8 cellular contexts compared by ENCODE assay signal in genomic region chr4:94577136-94577535, GRCh38.
DNase-seq lines count a peak whose midpoint lies in the region; ATAC-seq and TF ChIP-seq lines count a peak whose summit lies in the region.

No MANE protein-coding gene starts in this region.

- no peak overlapping the region for H2AFZ ChIP-seq in mesenchymal stem cell (ENCODE audit: low read depth, low read length)

- H3K4me1 ChIP-seq in BE2C (peaks cover 12% of the 10 kb centered on the region), mesenchymal stem cell (ENCODE audit: control insufficient read depth, insufficient read depth, low read depth, low read length) (no peaks in the 10 kb centered on the region)

- peaks cover 15% of the 10 kb centered on the region for H3K79me1 ChIP-seq in mesenchymal stem cell (replicated peaks; ENCODE audit: low read length, poor library complexity, severe bottlenecking)

- ATAC-seq in HG03457 (IDR thresholded peaks at IDR 0.05; ENCODE audit: unreplicated experiment), result no peak
- ATAC-seq in activated CD8-positive, alpha-beta T cell treated with anti-CD3 and anti-CD28 coated beads, Interleukin-2, amount 10 ng/mL, durations not matched to agents 7 days and 5 days, result no peak

- no peak overlapping the region for H3K4me2 ChIP-seq in mesenchymal stem cell (ENCODE audit: low read length, poor library complexity, severe bottlenecking)

- no peak overlapping the region for H3K23ac ChIP-seq in mesenchymal stem cell (ENCODE audit: low read length in 2 of 2)

- no peak overlapping the region for H3K27ac Mint-ChIP-seq in activated CD8-positive, alpha-beta T cell treated with anti-CD3 and anti-CD28 coated beads, Interleukin-2, amount 10 ng/mL, durations not matched to agents 7 days and 5 days
- no peak overlapping the region for H3K27ac Mint-ChIP-seq in activated naive CD4-positive, alpha-beta T cell treated with anti-CD3 and anti-CD28 coated beads for 36 hours

- POLR2A ChIA-PET in activated CD8-positive, alpha-beta T cell treated with anti-CD3 and anti-CD28 coated beads, Interleukin-2, amount 10 ng/mL, durations not matched to agents 7 days and 5 days (lab: Charles Lee), result no interaction called here

- H2AK5ac ChIP-seq in mesenchymal stem cell (ENCODE audit: low read length, severe bottlenecking), result no peak overlapping the region

- intact Hi-C loops in activated naive CD4-positive, alpha-beta T cell treated with anti-CD3 and anti-CD28 coated beads for 36 hours (cut with micrococcal nuclease), result no loop called here

- H3K9me3 ChIP-seq in BE2C (no peaks in the 10 kb centered on the region), mesenchymal stem cell (ENCODE audit: control insufficient read depth, low read length) (no peaks in the 10 kb centered on the region)

- no peak overlapping the region for H3K14ac ChIP-seq in mesenchymal stem cell (ENCODE audit: low read length in 2 of 2)

- no peak overlapping the region for H2BK5ac ChIP-seq in mesenchymal stem cell (ENCODE audit: low read depth, low read length, poor library complexity, severe bottlenecking)

- H2BK120ac ChIP-seq in mesenchymal stem cell (ENCODE audit: low read depth, low read length), result no peak overlapping the region

- no peak overlapping the region for H2BK12ac ChIP-seq in mesenchymal stem cell (ENCODE audit: low read length in 2 of 2)

- CTCF ChIA-PET in activated CD8-positive, alpha-beta T cell treated with anti-CD3 and anti-CD28 coated beads, Interleukin-2, amount 10 ng/mL, durations not matched to agents 7 days and 5 days (lab: Charles Lee), result no interaction called here
- CTCF ChIA-PET in activated naive CD4-positive, alpha-beta T cell treated with anti-CD3 and anti-CD28 coated beads for 36 hours (lab: Charles Lee), result interaction anchor here (0.5 kb wide), 1 partner anchor 46 kb away, joined by 3 read pairs; no protein-coding TSS in a partner anchor

- H3K4me3 ChIP-seq in BE2C (ENCODE audit: low read depth, low read length), result no peak overlapping the region
- no peak overlapping the region for H3K4me3 ChIP-seq in mesenchymal stem cell (ENCODE audit: insufficient read depth in 1 of 2, low read depth in 1 of 2, low read length in 2 of 2)

- TF ChIP-seq CTCF in BE2C (IDR thresholded peaks at IDR 0.05; ENCODE audit: low read depth, low read length), result no peak

- H2BK15ac ChIP-seq in mesenchymal stem cell (ENCODE audit: low read depth, poor library complexity, severe bottlenecking), result no peak overlapping the region

- no peaks in the 10 kb centered on the region for H3K36me3 Mint-ChIP-seq in activated CD8-positive, alpha-beta T cell treated with anti-CD3 and anti-CD28 coated beads, Interleukin-2, amount 10 ng/mL, durations not matched to agents 7 days and 5 days (ENCODE audit: low read depth)
- H3K36me3 Mint-ChIP-seq in activated naive CD4-positive, alpha-beta T cell treated with anti-CD3 and anti-CD28 coated beads for 36 hours (ENCODE audit: low read depth), result no peaks in the 10 kb centered on the region

- no peak overlapping the region for H3K4me3 Mint-ChIP-seq in activated CD8-positive, alpha-beta T cell treated with anti-CD3 and anti-CD28 coated beads, Interleukin-2, amount 10 ng/mL, durations not matched to agents 7 days and 5 days
- H3K4me3 Mint-ChIP-seq in activated naive CD4-positive, alpha-beta T cell treated with anti-CD3 and anti-CD28 coated beads for 36 hours, result no peak overlapping the region

- WGBS in mesenchymal stem cell, result no CpG with 5 or more reads among the region's 1 CpG

- no peak overlapping the region for H3K18ac ChIP-seq in mesenchymal stem cell (ENCODE audit: low read depth in 1 of 2, low read length in 2 of 2)

- no peaks in the 10 kb centered on the region for H3K9me3 Mint-ChIP-seq in activated CD8-positive, alpha-beta T cell treated with anti-CD3 and anti-CD28 coated beads, Interleukin-2, amount 10 ng/mL, durations not matched to agents 7 days and 5 days (ENCODE audit: insufficient read depth)
- no peaks in the 10 kb centered on the region for H3K9me3 Mint-ChIP-seq in activated naive CD4-positive, alpha-beta T cell treated with anti-CD3 and anti-CD28 coated beads for 36 hours

- H3K27me3 ChIP-seq in BE2C (no peaks in the 10 kb centered on the region), mesenchymal stem cell (ENCODE audit: control insufficient read depth in 1 of 2, insufficient read depth in 1 of 2, low read length in 2 of 2) (no peaks in the 10 kb centered on the region)

- DNase-seq in BE2C (peak; percentile 69), NCI-H1417 (lab: John Stamatoyannopoulos, UW) (peak in 2 of 3 experiments; percentile 60 to 84), cerebellum (ENCODE audit: low spot score) (peak; percentile 4), mesenchymal stem cell (peak; percentile 80), HCEC 1CT (no peak)
- DNase-seq in activated CD8-positive, alpha-beta T cell treated with anti-CD3 and anti-CD28 coated beads, Interleukin-2, amount 10 ng/mL, durations not matched to agents 7 days and 5 days, result no peak
- DNase-seq in activated naive CD4-positive, alpha-beta T cell treated with anti-CD3 and anti-CD28 coated beads for 36 hours, result no peak

- no peak overlapping the region for H3K27ac ChIP-seq in mesenchymal stem cell (ENCODE audit: low read length, poor library complexity, severe bottlenecking)

- no peak overlapping the region for H4K91ac ChIP-seq in mesenchymal stem cell (ENCODE audit: low read length)

- H3K36me3 ChIP-seq in BE2C (no peaks in the 10 kb centered on the region), mesenchymal stem cell (ENCODE audit: control insufficient read depth in 1 of 2, insufficient read depth in 2 of 2, low read depth in 1 of 2, low read length in 2 of 2) (peaks cover 4 to 12% of the 10 kb centered on the region in 2 experiments)

- H3K4me1 Mint-ChIP-seq in activated CD8-positive, alpha-beta T cell treated with anti-CD3 and anti-CD28 coated beads, Interleukin-2, amount 10 ng/mL, durations not matched to agents 7 days and 5 days (ENCODE audit: low read depth), result no peaks in the 10 kb centered on the region
- no peaks in the 10 kb centered on the region for H3K4me1 Mint-ChIP-seq in activated naive CD4-positive, alpha-beta T cell treated with anti-CD3 and anti-CD28 coated beads for 36 hours (ENCODE audit: low read depth)

- peak overlapping the region; percentile 42 for H3K9ac ChIP-seq in mesenchymal stem cell (ENCODE audit: low read length)

- no peak overlapping the region for H3K4ac ChIP-seq in mesenchymal stem cell (ENCODE audit: low read depth in 1 of 2, low read length in 2 of 2)

- no peaks in the 10 kb centered on the region for H3K27me3 Mint-ChIP-seq in activated CD8-positive, alpha-beta T cell treated with anti-CD3 and anti-CD28 coated beads, Interleukin-2, amount 10 ng/mL, durations not matched to agents 7 days and 5 days (ENCODE audit: low read depth)
- no peaks in the 10 kb centered on the region for H3K27me3 Mint-ChIP-seq in activated naive CD4-positive, alpha-beta T cell treated with anti-CD3 and anti-CD28 coated beads for 36 hours (ENCODE audit: low read depth)

- no peak overlapping the region for H4K8ac ChIP-seq in mesenchymal stem cell (ENCODE audit: low read length)

Comparison
In these comparisons a context has a peak if more than half of its experiments do, and no peak if none do; other contexts are left out.
1. DNase-seq: peak in BE2C (single experiment), NCI-H1417 (2 of 3), cerebellum (single experiment) and mesenchymal stem cell (single experiment); none in HCEC 1CT (single experiment), activated CD8-positive, alpha-beta T cell treated with anti-CD3 and anti-CD28 coated beads, Interleukin-2, amount 10 ng/mL, durations not matched to agents 7 days and 5 days (single experiment) and activated naive CD4-positive, alpha-beta T cell treated with anti-CD3 and anti-CD28 coated beads for 36 hours (single experiment).